ENCODE assay signal across 1 cellular context in genomic region chr12:108514973-108515814, GRCh38.
TF ChIP-seq lines count a peak whose summit lies in the region.

TSS of gene FICD (plus strand) at chr12:108515277. CDS start at chr12:108516973, 1,696 bp downstream.

TF ChIP-seq in WTC11, 78 proteins besides CTCF, POLR2A, EP300 and RAD21 (continued from another document):
- TF ChIP-seq FOXP4 (CRISPR knock-in tag; IDR thresholded peaks at IDR 0.05): peak; percentile 52; the same call in 1 of the 2 replicates
- TF ChIP-seq SP1 (CRISPR knock-in tag; conservative IDR thresholded peaks at IDR 0.05): peak; percentile 88
- no peak for TF ChIP-seq NR2C2 (CRISPR knock-in tag; IDR thresholded peaks at IDR 0.05)
- TF ChIP-seq, protein P1, sequence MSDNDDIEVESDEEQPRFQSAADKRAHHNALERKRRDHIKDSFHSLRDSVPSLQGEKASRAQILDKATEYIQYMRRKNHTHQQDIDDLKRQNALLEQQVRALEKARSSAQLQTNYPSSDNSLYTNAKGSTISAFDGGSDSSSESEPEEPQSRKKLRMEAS (CRISPR knock-in tag; IDR thresholded peaks at IDR 0.05): peak; percentile 92
